ENCODE assay signal across 17 cellular contexts in genomic region chr1:69433073-69433472, GRCh38.
DNase-seq lines count a peak whose midpoint lies in the region; FAIRE-seq and TF ChIP-seq lines count a peak whose summit lies in the region.
"Had no signal": no experiment of that assay in that cellular context is flagged by ENCODE, and none has a peak within 500 bp of the region (broad histone marks: within the 10 kb centered on the region; RNA-seq: fewer than 3 reads in every experiment).

No MANE protein-coding gene starts in this region.

- H3K9ac ChIP-seq in keratinocyte (ENCODE audit: control insufficient read depth, extremely low read depth, insufficient read depth, low read length) (no peak overlapping the region), mesenchymal stem cell (ENCODE audit: low read length) (no peak overlapping the region)
- H3K9ac ChIP-seq: SK-N-SH had no signal

- H2AFZ ChIP-seq in keratinocyte (ENCODE audit: control insufficient read depth, low read length) = no peak overlapping the region
- H2AFZ ChIP-seq in mesenchymal stem cell (ENCODE audit: low read depth, low read length) = no peak overlapping the region

- H3K4me1 ChIP-seq in keratinocyte (ENCODE audit: control insufficient read depth, extremely low read depth, insufficient read depth, low read length) = peaks cover 12% of the 10 kb centered on the region
- no peaks in the 10 kb centered on the region for H3K4me1 ChIP-seq in mesenchymal stem cell (ENCODE audit: control insufficient read depth, insufficient read depth, low read depth, low read length)
- H3K4me1 ChIP-seq: A549 had no signal

- no peak overlapping the region for H2BK5ac ChIP-seq in mesenchymal stem cell (ENCODE audit: low read depth, low read length, poor library complexity, severe bottlenecking)

- no peaks in the 10 kb centered on the region for H3K79me1 ChIP-seq in mesenchymal stem cell (replicated peaks; ENCODE audit: low read length, poor library complexity, severe bottlenecking)

- H2BK15ac ChIP-seq in mesenchymal stem cell (ENCODE audit: low read depth, poor library complexity, severe bottlenecking) = no peak overlapping the region

- no peaks in the 10 kb centered on the region for H3K79me2 ChIP-seq in keratinocyte (ENCODE audit: control insufficient read depth, insufficient read depth, low read length)

- H3K4me3 ChIP-seq in keratinocyte (ENCODE audit: control insufficient read depth in 2 of 3, extremely low read depth in 1 of 3, insufficient read depth in 2 of 3, low read depth in 1 of 3, low read length in 3 of 3) (no peak overlapping the region), WERI-Rb-1 (ENCODE audit: low read depth, low read length) (no peak overlapping the region), mesenchymal stem cell (ENCODE audit: insufficient read depth in 1 of 2, low read depth in 1 of 2, low read length in 2 of 2) (no peak overlapping the region)
- H3K4me3 ChIP-seq: A549 had no signal

- no peak overlapping the region for H3K27ac ChIP-seq in keratinocyte (ENCODE audit: control insufficient read depth, insufficient read depth, low read length)
- H3K27ac ChIP-seq in WERI-Rb-1 = no peak overlapping the region
- no peak overlapping the region for H3K27ac ChIP-seq in mesenchymal stem cell (ENCODE audit: low read length, poor library complexity, severe bottlenecking)
- H3K27ac ChIP-seq: A549 had no signal

- H2BK12ac ChIP-seq in mesenchymal stem cell (ENCODE audit: low read length in 2 of 2) = no peak overlapping the region

- H3K9me1 ChIP-seq in keratinocyte (ENCODE audit: control insufficient read depth, extremely low read depth, insufficient read depth, low read length) = no peaks in the 10 kb centered on the region

- TF ChIP-seq CTCF in keratinocyte (optimal IDR thresholded peaks at IDR 0.05 in 1 of 3, IDR thresholded peaks at IDR 0.05 in 1 of 3, conservative IDR thresholded peaks at IDR 0.05 in 1 of 3; ENCODE audit: extremely low read depth in 1 of 3, insufficient read depth in 2 of 3, low read length in 3 of 3) (no peak), WERI-Rb-1 (IDR thresholded peaks at IDR 0.05; ENCODE audit: low read depth, low read length) (no peak)

- FAIRE-seq in keratinocyte (lab: Jason Lieb, UNC) = peak; percentile 79
- FAIRE-seq: A549 had no signal

- no peak overlapping the region for H3K4ac ChIP-seq in mesenchymal stem cell (ENCODE audit: low read depth in 1 of 2, low read length in 2 of 2)

- H2AK5ac ChIP-seq in mesenchymal stem cell (ENCODE audit: low read length, severe bottlenecking) = no peak overlapping the region

- H3K18ac ChIP-seq in mesenchymal stem cell (ENCODE audit: low read depth in 1 of 2, low read length in 2 of 2) = no peak overlapping the region

- H3K4me2 ChIP-seq in keratinocyte (ENCODE audit: control insufficient read depth, extremely low read depth, insufficient read depth, low read depth, low read length) = peak overlapping the region; percentile 25
- no peak overlapping the region for H3K4me2 ChIP-seq in mesenchymal stem cell (ENCODE audit: low read length, poor library complexity, severe bottlenecking)
- H3K4me2 ChIP-seq: A549, SK-N-SH had no signal

- no peak overlapping the region for H3K14ac ChIP-seq in mesenchymal stem cell (ENCODE audit: low read length in 2 of 2)

- H4K8ac ChIP-seq in mesenchymal stem cell (ENCODE audit: low read length) = no peak overlapping the region

- H3K23ac ChIP-seq in mesenchymal stem cell (ENCODE audit: low read length in 2 of 2) = no peak overlapping the region

- H3K36me3 ChIP-seq in keratinocyte (ENCODE audit: control insufficient read depth in 2 of 2, extremely low read depth in 1 of 2, insufficient read depth in 2 of 2, low read length in 2 of 2) (no peaks in the 10 kb centered on the region), WERI-Rb-1 (no peaks in the 10 kb centered on the region), mesenchymal stem cell (ENCODE audit: control insufficient read depth in 1 of 2, insufficient read depth in 2 of 2, low read depth in 1 of 2, low read length in 2 of 2) (no peaks in the 10 kb centered on the region)

- H3K27me3 ChIP-seq in keratinocyte (ENCODE audit: control insufficient read depth, extremely low read depth, insufficient read depth, low read length) = no peaks in the 10 kb centered on the region
- no peaks in the 10 kb centered on the region for H3K27me3 ChIP-seq in WERI-Rb-1 (ENCODE audit: insufficient read depth, low read depth, severe bottlenecking)
- H3K27me3 ChIP-seq in mesenchymal stem cell (ENCODE audit: control insufficient read depth in 1 of 2, insufficient read depth in 1 of 2, low read length in 2 of 2) = no peaks in the 10 kb centered on the region

- H2BK120ac ChIP-seq in mesenchymal stem cell (ENCODE audit: low read depth, low read length) = no peak overlapping the region

- H4K20me1 ChIP-seq in keratinocyte (ENCODE audit: control insufficient read depth, extremely low read depth, insufficient read depth, low read length) = no peaks in the 10 kb centered on the region

- H3K9me3 ChIP-seq in keratinocyte (ENCODE audit: control insufficient read depth, low read depth, low read length) (no peaks in the 10 kb centered on the region), WERI-Rb-1 (ENCODE audit: severe bottlenecking) (no peaks in the 10 kb centered on the region), mesenchymal stem cell (ENCODE audit: control insufficient read depth, low read length) (no peaks in the 10 kb centered on the region)
- H3K9me3 ChIP-seq: A549, SK-N-SH had no signal

- dilution Hi-C loops in keratinocyte (cut with MboI; ENCODE audit: extremely low pct_ligation_motif_present, low sequenced_read_pairs) = no loop called here

- peak; percentile 41 for DNase-seq in M059J (ENCODE audit: low read depth)
- peak; percentile 34 for DNase-seq in OCI-M1 (lab: John Stamatoyannopoulos, UW)
- DNase-seq in astrocyte of the hippocampus (ENCODE audit: low read depth, low spot score) = peak; percentile 24
- peak; percentile 55 for DNase-seq in keratinocyte (ENCODE audit: low read depth, low spot score)
- DNase-seq in WERI-Rb-1 = no peak
- DNase-seq in mesenchymal stem cell = no peak
- no peak for DNase-seq in OCI-M2 (lab: John Stamatoyannopoulos, UW; ENCODE audit: unreplicated experiment)
- DNase-seq: EL, GF-D8, GOT3, NCI-H1694 treated with DMSO at 0.1 percent for 48 hours, NCI-H2227 treated with DMSO at 0.1 percent for 48 hours, NCI-H524, NCI-H82, SHP77 treated with DMSO at 0.1 percent for 48 hours, SK-N-SH had no signal

- no peak overlapping the region for H4K91ac ChIP-seq in mesenchymal stem cell (ENCODE audit: low read length)

Comparison
In these comparisons a context has a peak if more than half of its experiments do, and no peak if none do; other contexts are left out.
1. DNase-seq: peak in M059J (single experiment), OCI-M1 (single experiment), astrocyte of the hippocampus (single experiment) and keratinocyte (single experiment); none in WERI-Rb-1 (single experiment), mesenchymal stem cell (single experiment) and OCI-M2 (single experiment).